In genomic region chr22:21673534-21674321, GRCh38 we compare ENCODE assay signal across 1 cellular context.
TF ChIP-seq lines count a peak whose summit lies in the region.

No MANE protein-coding gene starts in this region.

TF ChIP-seq in GM23338, 12 proteins besides CTCF, POLR2A, EP300 and RAD21 (continued from another document):
- no peak for TF ChIP-seq EZH2phosphoT487 (IDR thresholded peaks at IDR 0.05; ENCODE audit: unreplicated experiment)
- TF ChIP-seq ZNF114 (CRISPR knock-in tag; IDR thresholded peaks at IDR 0.05): no peak
TF ChIP-seq in GM23338: peak in this region for 0.
